24 cellular contexts compared by ENCODE assay signal in the genomic region with DNA sequence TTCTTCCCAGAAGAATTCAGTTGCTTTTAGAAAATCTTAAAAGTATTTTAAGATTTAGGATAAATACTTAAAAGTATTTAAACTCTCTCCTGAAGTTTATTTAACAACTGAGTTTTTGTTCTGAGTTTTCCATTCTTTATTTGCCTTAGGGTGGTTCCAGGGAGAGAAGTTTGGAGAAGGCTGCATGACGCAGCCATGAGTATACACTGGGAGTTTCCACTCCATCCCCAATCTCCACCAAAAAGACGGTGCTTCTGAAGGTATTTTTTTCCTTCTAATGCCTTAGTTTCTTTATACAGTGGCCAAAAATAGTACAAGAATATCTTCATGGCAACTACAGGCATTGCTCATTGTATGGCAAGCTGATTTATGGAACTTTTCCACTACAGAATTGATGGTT.
"Had no signal": no experiment of that assay in that cellular context is flagged by ENCODE, and none has a peak within 500 bp of the region (broad histone marks: within the 10 kb centered on the region; RNA-seq: fewer than 3 reads in every experiment).

No MANE protein-coding gene starts in this region.

- H3K4me1 ChIP-seq: heart left ventricle, lower lobe of right lung, psoas muscle, thyroid gland, vagina had no signal

- H3K4me2 ChIP-seq: hepatocyte had no signal

- H3K36me3 ChIP-seq: gastroesophageal sphincter, heart left ventricle, lower lobe of right lung, ovary, sigmoid colon, stomach, thyroid gland, vagina had no signal

- DNase-seq: cortex of kidney; effector memory CD8-positive, alpha-beta T cell; foreskin fibroblast; heart left ventricle; left cardiac atrium; left ventricle myocardium superior; lower lobe of right lung; natural killer cell; occipital lobe; ovary; posterior cingulate gyrus; psoas muscle; right cardiac atrium; sigmoid colon; stimulated activated CD4-positive, alpha-beta T cell treated with anti-CD3 and anti-CD28 coated beads, Interleukin-2, amount 100 ng/mL, for 24 hours; stimulated activated CD4-positive, alpha-beta T cell treated with anti-CD3 and anti-CD28 coated beads, Interleukin-4, amount 100 ng/mL, for 24 hours; stimulated activated naive CD4-positive, alpha-beta T cell treated with Interleukin-2 at 50 U/mL for 16 hours; stomach; thyroid gland; trophoblast cell had no signal

- H3K4me3 ChIP-seq: gastroesophageal sphincter, heart left ventricle, hepatocyte, lower lobe of right lung, ovary, psoas muscle, sigmoid colon, stomach, thyroid gland, vagina had no signal

- H2AFZ ChIP-seq: hepatocyte had no signal

- H3K9me3 ChIP-seq: gastroesophageal sphincter, lower lobe of right lung, ovary, psoas muscle, sigmoid colon, stomach, thyroid gland, vagina had no signal

- H3K27me3 ChIP-seq: gastroesophageal sphincter, hepatocyte, ovary, sigmoid colon, stomach, thyroid gland, vagina had no signal

- ATAC-seq: effector memory CD8-positive, alpha-beta T cell; gastroesophageal sphincter; heart left ventricle; left cardiac atrium; left ventricle myocardium superior; lower lobe of right lung; natural killer cell; psoas muscle; right cardiac atrium; stimulated activated effector memory CD8-positive, alpha-beta T cell treated with anti-CD3 and anti-CD28 coated beads, Interleukin-12 subunit alpha, Interleukin-12 subunit beta, amount 100 ng/mL, for 72 hours had no signal

- H3K27ac ChIP-seq: gastroesophageal sphincter, heart left ventricle, hepatocyte, lower lobe of right lung, ovary, psoas muscle, sigmoid colon, stomach, thyroid gland, vagina had no signal
